12 cellular contexts compared by ENCODE assay signal in the genomic region with DNA sequence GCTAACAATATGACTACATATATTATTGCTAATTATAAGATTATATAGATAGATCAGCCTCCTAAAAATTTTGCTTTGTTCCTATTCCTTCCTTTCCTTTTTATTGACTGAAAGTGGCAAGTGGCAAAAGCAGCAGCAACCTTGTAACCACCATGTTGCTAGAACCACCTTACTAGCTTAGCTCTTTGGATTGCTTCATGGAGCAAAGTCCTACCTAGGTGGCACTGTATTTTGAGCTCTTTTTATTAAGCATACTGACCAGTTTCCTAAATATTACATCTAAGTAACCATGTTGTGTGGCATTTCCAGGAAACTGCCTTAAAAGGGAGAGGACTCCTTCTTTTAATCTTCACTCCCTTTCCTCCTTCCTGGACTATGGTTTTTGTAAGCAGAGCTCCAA.
DNase-seq lines count a peak whose midpoint lies in the region; ATAC-seq, FAIRE-seq and TF ChIP-seq lines count a peak whose summit lies in the region.
"Had no signal": no experiment of that assay in that cellular context is flagged by ENCODE, and none has a peak within 500 bp of the region (broad histone marks: within the 10 kb centered on the region; RNA-seq: fewer than 3 reads in every experiment).

No MANE protein-coding gene starts in this region.

- no peaks in the 10 kb centered on the region for H3K79me2 ChIP-seq in PC-3 (ENCODE audit: low read length)

- no peak overlapping the region for H3K4me3 Mint-ChIP-seq in endothelial cell (ENCODE audit: unreplicated experiment)
- H3K4me3 Mint-ChIP-seq: CD8-positive, alpha-beta memory T cell had no signal

- FAIRE-seq in small intestine (lab: Jason Lieb, UNC) = no peak
- FAIRE-seq: A549, HTR-8/SVneo had no signal

- H3K9me3 ChIP-seq in PC-3 (ENCODE audit: low read length) (no peaks in the 10 kb centered on the region), liver (ENCODE audit: control insufficient read depth in 4 of 4, low read length in 3 of 4) (no peaks in the 10 kb centered on the region), small intestine (ENCODE audit: control insufficient read depth, low read depth) (no peaks in the 10 kb centered on the region)
- H3K9me3 ChIP-seq: A549, BLaER1, Caco-2 had no signal

- CTCF ChIA-PET in PC-3 (lab: Charles Lee) = interaction anchor here (0.6 kb wide), 1 partner anchor 39 kb away, joined by 3 read pairs; no protein-coding TSS in a partner anchor

- peaks cover 16% of the 10 kb centered on the region for H3K4me1 ChIP-seq in PC-3 (ENCODE audit: insufficient read depth, low read length)
- no peaks in the 10 kb centered on the region for H3K4me1 ChIP-seq in liver (ENCODE audit: control insufficient read depth in 4 of 4, insufficient read depth in 4 of 4, low read length in 3 of 4)
- H3K4me1 ChIP-seq in small intestine (ENCODE audit: control insufficient read depth in 2 of 2, insufficient read depth in 1 of 2, low read depth in 1 of 2, low read length in 1 of 2) = peaks cover 0 to 4% of the 10 kb centered on the region in 2 donors
- H3K4me1 ChIP-seq: A549, BLaER1, Caco-2 had no signal

- ATAC-seq in PC-3 = peak; percentile 16; the same call in 1 of the 2 replicates
- ATAC-seq: A549 had no signal

- H3K4me2 ChIP-seq in PC-3 (ENCODE audit: low read length) = no peak overlapping the region
- H3K4me2 ChIP-seq: A549, BLaER1 had no signal

- no peaks in the 10 kb centered on the region for H3K9me2 ChIP-seq in PC-3 (replicated peaks; ENCODE audit: low read length)

- H3K27me3 ChIP-seq in PC-3 (ENCODE audit: low read length) (no peaks in the 10 kb centered on the region), liver (ENCODE audit: control insufficient read depth in 4 of 4, insufficient read depth in 4 of 4, low read length in 3 of 4) (no peaks in the 10 kb centered on the region), small intestine (ENCODE audit: control insufficient read depth in 2 of 2, insufficient read depth in 2 of 2, low read length in 2 of 2) (no peaks in the 10 kb centered on the region)
- H3K27me3 ChIP-seq: BLaER1 had no signal

- no peak for DNase-seq in PC-3
- DNase-seq in endothelial cell (ENCODE audit: low spot score) = no peak
- DNase-seq in small intestine = peak; percentile 86
- DNase-seq in stimulated activated CD4-positive, alpha-beta T cell treated with anti-CD3 and anti-CD28 coated beads, Interleukin-4, amount 100 ng/mL, for 4 hours = no peak
- no peak for DNase-seq in DMS114 treated with DMSO at 0.1 percent for 48 hours (lab: John Stamatoyannopoulos, UW; ENCODE audit: unreplicated experiment)
- no peak for DNase-seq in islet precursor cell
- DNase-seq: Caco-2; CD8-positive, alpha-beta memory T cell had no signal

- H3K9ac ChIP-seq in PC-3 (ENCODE audit: low read length) (no peak overlapping the region), liver (ENCODE audit: low read depth in 1 of 2, low read length in 2 of 2) (no peak overlapping the region)
- H3K9ac ChIP-seq: BLaER1 had no signal

- TF ChIP-seq CTCF in PC-3 (conservative IDR thresholded peaks at IDR 0.05; ENCODE audit: low read depth, low read length) (no peak), endothelial cell (IDR thresholded peaks at IDR 0.05; ENCODE audit: unreplicated experiment) (no peak), liver (IDR thresholded peaks at IDR 0.05; ENCODE audit: low read depth, low read length, missing input control) (no peak)

- TSS peak; percentile 27 for BruUV-seq in PC-3 (replicated peaks; lab: Mats Ljungman, UMichigan)

- no peak overlapping the region for H3K4me3 ChIP-seq in PC-3 (ENCODE audit: low read length)
- H3K4me3 ChIP-seq in liver (ENCODE audit: low read depth in 1 of 3, low read length in 3 of 3) = no peak overlapping the region
- no peak overlapping the region for H3K4me3 ChIP-seq in small intestine (ENCODE audit: low read depth in 1 of 2, low read length in 2 of 2)
- H3K4me3 ChIP-seq: A549, BLaER1 had no signal

- H3K27ac ChIP-seq in PC-3 (ENCODE audit: low read length) = peak overlapping the region; percentile 62
- H3K27ac ChIP-seq in liver (ENCODE audit: low read depth in 1 of 2, low read length in 2 of 2) = no peak overlapping the region
- peak overlapping the region; percentile 14 to 62 for H3K27ac ChIP-seq in small intestine (ENCODE audit: low read depth in 1 of 2, low read length in 1 of 2)
- H3K27ac ChIP-seq: A549, BLaER1 had no signal

- H3K27me3 Mint-ChIP-seq in endothelial cell (ENCODE audit: unreplicated experiment) = no peaks in the 10 kb centered on the region

- no peaks in the 10 kb centered on the region for H3K36me3 Mint-ChIP-seq in endothelial cell (ENCODE audit: low read depth, unreplicated experiment)

- no peak for TF ChIP-seq RAD21 in liver (IDR thresholded peaks at IDR 0.05)

- H2AFZ ChIP-seq in PC-3 (ENCODE audit: low read length) = no peak overlapping the region

- no peaks in the 10 kb centered on the region for H3K9me3 Mint-ChIP-seq in endothelial cell (ENCODE audit: unreplicated experiment)
- H3K9me3 Mint-ChIP-seq: CD8-positive, alpha-beta memory T cell had no signal

- H4K20me1 ChIP-seq in PC-3 (ENCODE audit: low read length) = no peaks in the 10 kb centered on the region
- H4K20me1 ChIP-seq: BLaER1 had no signal

- peaks cover 22% of the 10 kb centered on the region for H3K4me1 Mint-ChIP-seq in endothelial cell (ENCODE audit: unreplicated experiment)
- H3K4me1 Mint-ChIP-seq: CD8-positive, alpha-beta memory T cell had no signal

- H3F3A ChIP-seq in PC-3 (ENCODE audit: low read length, unreplicated experiment) = no peaks in the 10 kb centered on the region

- intact Hi-C loops in PC-3 (cut with micrococcal nuclease) = loop anchor here (5.0 kb wide), 1 partner anchor 49 kb away; no protein-coding TSS in a partner anchor

- H3K36me3 ChIP-seq in PC-3 (ENCODE audit: low read depth, low read length) (no peaks in the 10 kb centered on the region), liver (ENCODE audit: control insufficient read depth in 4 of 4, insufficient read depth in 3 of 4, low read depth in 1 of 4, low read length in 3 of 4) (no peaks in the 10 kb centered on the region), small intestine (ENCODE audit: control insufficient read depth in 2 of 2, insufficient read depth in 2 of 2, low read length in 2 of 2) (no peaks in the 10 kb centered on the region)
- H3K36me3 ChIP-seq: BLaER1 had no signal

- POLR2A ChIA-PET in PC-3 (lab: Charles Lee; ENCODE audit: unreplicated experiment) = no interaction called here

- peak overlapping the region; percentile 95 for H3K27ac Mint-ChIP-seq in endothelial cell (ENCODE audit: unreplicated experiment)
- H3K27ac Mint-ChIP-seq: CD8-positive, alpha-beta memory T cell had no signal

TF ChIP-seq in liver, 16 proteins besides CTCF, POLR2A, EP300 and RAD21:
- TF ChIP-seq, protein P1, sequence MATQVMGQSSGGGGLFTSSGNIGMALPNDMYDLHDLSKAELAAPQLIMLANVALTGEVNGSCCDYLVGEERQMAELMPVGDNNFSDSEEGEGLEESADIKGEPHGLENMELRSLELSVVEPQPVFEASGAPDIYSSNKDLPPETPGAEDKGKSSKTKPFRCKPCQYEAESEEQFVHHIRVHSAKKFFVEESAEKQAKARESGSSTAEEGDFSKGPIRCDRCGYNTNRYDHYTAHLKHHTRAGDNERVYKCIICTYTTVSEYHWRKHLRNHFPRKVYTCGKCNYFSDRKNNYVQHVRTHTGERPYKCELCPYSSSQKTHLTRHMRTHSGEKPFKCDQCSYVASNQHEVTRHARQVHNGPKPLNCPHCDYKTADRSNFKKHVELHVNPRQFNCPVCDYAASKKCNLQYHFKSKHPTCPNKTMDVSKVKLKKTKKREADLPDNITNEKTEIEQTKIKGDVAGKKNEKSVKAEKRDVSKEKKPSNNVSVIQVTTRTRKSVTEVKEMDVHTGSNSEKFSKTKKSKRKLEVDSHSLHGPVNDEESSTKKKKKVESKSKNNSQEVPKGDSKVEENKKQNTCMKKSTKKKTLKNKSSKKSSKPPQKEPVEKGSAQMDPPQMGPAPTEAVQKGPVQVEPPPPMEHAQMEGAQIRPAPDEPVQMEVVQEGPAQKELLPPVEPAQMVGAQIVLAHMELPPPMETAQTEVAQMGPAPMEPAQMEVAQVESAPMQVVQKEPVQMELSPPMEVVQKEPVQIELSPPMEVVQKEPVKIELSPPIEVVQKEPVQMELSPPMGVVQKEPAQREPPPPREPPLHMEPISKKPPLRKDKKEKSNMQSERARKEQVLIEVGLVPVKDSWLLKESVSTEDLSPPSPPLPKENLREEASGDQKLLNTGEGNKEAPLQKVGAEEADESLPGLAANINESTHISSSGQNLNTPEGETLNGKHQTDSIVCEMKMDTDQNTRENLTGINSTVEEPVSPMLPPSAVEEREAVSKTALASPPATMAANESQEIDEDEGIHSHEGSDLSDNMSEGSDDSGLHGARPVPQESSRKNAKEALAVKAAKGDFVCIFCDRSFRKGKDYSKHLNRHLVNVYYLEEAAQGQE (IDR thresholded peaks at IDR 0.05) = no peak
- peak; percentile 16 for TF ChIP-seq HNF4G (IDR thresholded peaks at IDR 0.05)
- TF ChIP-seq FOXA2 (IDR thresholded peaks at IDR 0.05) = no peak
- peak; percentile 23 for TF ChIP-seq YY1 (IDR thresholded peaks at IDR 0.05)
- TF ChIP-seq MAX (IDR thresholded peaks at IDR 0.05) = no peak
- no peak for TF ChIP-seq GABPA (IDR thresholded peaks at IDR 0.05 in 1 of 2, conservative IDR thresholded peaks at IDR 0.05 in 1 of 2)
- peak; percentile 66 to 74 for TF ChIP-seq HNF4A (conservative IDR thresholded peaks at IDR 0.05)
- TF ChIP-seq SP1 (IDR thresholded peaks at IDR 0.05) = no peak

Comparison
In these comparisons a context has a peak if more than half of its experiments do, and no peak if none do; other contexts are left out.
1. H3K27ac ChIP-seq: peak in PC-3 (single experiment) and small intestine (2 of 2); none in liver (0 of 2).